In the genomic region with DNA sequence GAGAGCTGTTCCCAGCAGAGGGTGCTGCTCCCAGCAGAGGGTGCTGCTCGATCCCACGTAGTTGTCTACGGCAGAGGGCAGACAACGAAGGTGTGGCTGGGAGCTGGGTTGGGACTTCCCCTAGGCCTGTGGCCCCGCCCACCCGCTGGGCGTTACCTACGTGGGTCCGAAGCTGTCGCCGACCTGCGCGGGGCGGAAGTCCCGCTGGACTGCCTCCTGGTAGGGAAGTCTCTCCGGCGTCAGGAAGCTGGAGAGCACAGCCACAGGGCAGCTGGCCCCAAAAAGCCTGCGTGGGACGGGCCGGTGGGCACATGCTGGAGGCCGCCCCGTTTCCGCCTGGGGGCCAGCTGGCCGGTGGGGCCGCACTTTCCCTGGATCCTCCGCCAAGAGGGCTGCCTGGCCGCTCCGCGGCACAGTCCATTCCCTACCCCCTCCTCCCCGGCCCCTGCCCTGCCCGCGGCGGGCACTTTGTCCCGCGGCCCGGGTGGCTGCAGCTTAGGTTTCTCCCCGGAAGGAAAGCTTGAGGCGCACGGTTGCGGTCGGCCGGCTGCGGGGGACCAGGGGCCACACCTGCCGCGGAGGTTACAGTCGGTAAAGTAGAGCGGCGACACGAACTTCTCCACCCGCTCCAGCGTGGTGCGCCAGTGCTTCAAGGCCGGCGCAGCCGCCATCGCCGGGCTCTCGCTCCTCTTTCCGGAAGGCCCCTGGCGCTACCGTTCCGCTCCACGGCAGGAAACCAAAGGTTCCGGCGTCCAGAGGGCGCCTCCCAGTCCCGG, we compare ENCODE assay signal across 8 cellular contexts.
DNase-seq lines count a peak whose midpoint lies in the region; ATAC-seq lines count a peak whose summit lies in the region.

Gene MAN2C1, minus strand, starts transcription at position 695 of the 776 bp plus-strand sequence. Its CDS starts 24 bp downstream, at position 671.

- H3K4me3 ChIP-seq in BLaER1 treated with 17β-estradiol and CSF1 and Interleukin-3, amounts not matched to agents 10 nM and 100 nM, result peak within 1 kb of the TSS; percentile 75 to 92 (median 83)

- peaks cover 61 to 83% (median 74%) of the 10 kb centered on the region in 11 experiments for H3K36me3 ChIP-seq in BLaER1 treated with 17β-estradiol and CSF1 and Interleukin-3, amounts not matched to agents 10 nM and 100 nM

- H3K4me1 ChIP-seq in BLaER1 treated with 17β-estradiol and CSF1 and Interleukin-3, amounts not matched to agents 10 nM and 100 nM, result peaks cover 25 to 53% (median 44%) of the 10 kb centered on the region in 10 experiments

- H3K9ac ChIP-seq in BLaER1 treated with 17β-estradiol and CSF1 and Interleukin-3, amounts not matched to agents 10 nM and 100 nM, result peak within 1 kb of the TSS; percentile 92 to 99 (median 95)

- peaks cover 18 to 51% (median 34%) of the 10 kb centered on the region in 11 experiments; a peak in 20 of 22 replicates for H4K20me1 ChIP-seq in BLaER1 treated with 17β-estradiol and CSF1 and Interleukin-3, amounts not matched to agents 10 nM and 100 nM

- DNase-seq in GM19240 (ENCODE audit: insufficient read length, low spot score) (peak; percentile 93), NCI-H524 treated with DMSO at 0.1 percent for 48 hours (lab: John Stamatoyannopoulos, UW) (peak; percentile 90), kidney tubule cell (ENCODE audit: low spot score) (peak; percentile 99)
- peak; percentile 90 to 92 for DNase-seq in activated CD4-positive, alpha-beta T cell treated with anti-CD3 and anti-CD28 coated beads for 4 hours
- DNase-seq in stimulated activated CD4-positive, alpha-beta T cell treated with anti-CD3 and anti-CD28 coated beads, Interleukin-1b, Interleukin-23, amount 100 ng/mL, for 24 hours (ENCODE audit: low read depth in 4 of 4, low spot score in 1 of 4), result peak; percentile 81 to 95 (median 87)

- no peaks in the 10 kb centered on the region for H3K27me3 ChIP-seq in BLaER1 treated with 17β-estradiol and CSF1 and Interleukin-3, amounts not matched to agents 10 nM and 100 nM

- H3K27ac ChIP-seq in BLaER1 treated with 17β-estradiol and CSF1 and Interleukin-3, amounts not matched to agents 10 nM and 100 nM, result peak within 1 kb of the TSS; percentile 93 to 99 (median 96)
- H3K27ac ChIP-seq in cingulate gyrus (ENCODE audit: low read depth, low read length), result peak within 1 kb of the TSS; percentile 89

- peak within 1 kb of the TSS; percentile 82 to 96 (median 93) for H3K4me2 ChIP-seq in BLaER1 treated with 17β-estradiol and CSF1 and Interleukin-3, amounts not matched to agents 10 nM and 100 nM

- peak; percentile 81 for ATAC-seq in HG03460 (IDR thresholded peaks at IDR 0.05; ENCODE audit: unreplicated experiment)

- no peaks in the 10 kb centered on the region for H3K9me3 ChIP-seq in BLaER1 treated with 17β-estradiol and CSF1 and Interleukin-3, amounts not matched to agents 10 nM and 100 nM (replicated peaks in 1 of 11)

Comparison
In these comparisons a context has a peak if more than half of its experiments do, and no peak if none do; other contexts are left out.
1. Peak in every context shown above with its lines: DNase-seq, ATAC-seq, H3K4me3 ChIP-seq and H3K27ac ChIP-seq.